19 cellular contexts compared by ENCODE assay signal in genomic region chrX:41097326-41097725, GRCh38.
"Had no signal": no experiment of that assay in that cellular context is flagged by ENCODE, and none has a peak within 500 bp of the region (broad histone marks: within the 10 kb centered on the region; RNA-seq: fewer than 3 reads in every experiment).

No MANE protein-coding gene starts in this region.

- H3K27ac ChIP-seq: body of pancreas, prostate gland, right lobe of liver, SJCRH30, spleen, tibial nerve, VCaP had no signal

- H3K36me3 ChIP-seq: prostate gland, right lobe of liver, SJCRH30, tibial nerve had no signal

- H3K4me3 ChIP-seq: body of pancreas, prostate gland, right lobe of liver, SJCRH30, spleen, tibial nerve had no signal

- H3K27me3 Mint-ChIP-seq: central memory CD8-positive, alpha-beta T cell; dendritic cell treated with granulocyte-macrophage colony-stimulating factor and Interleukin-4, amounts not matched to agents 40 ng/mL and 50 ng/mL, for 4 days; stimulated activated naive B cell treated with anti-CD40 and anti-IgM and Interleukin-4, amounts not matched to agents 10 μg/mL and 1 μg/mL and 100 μg/mL, for 72 hours had no signal

- DNase-seq: activated CD4-positive, alpha-beta T cell treated with anti-CD3 and anti-CD28 coated beads for 4 hours; activated T-cell treated with anti-CD3 and anti-CD28 coated beads, Interleukin-2, amount 50 U/mL, for 48 hours; body of pancreas; endodermal cell; hypothalamus; kidney glomerular epithelial cell; nucleus accumbens; right lobe of liver; SJCRH30; spleen; stimulated activated CD4-positive, alpha-beta T cell treated with anti-CD3 and anti-CD28 coated beads, Interleukin-2, amount 100 ng/mL, for 24 hours; stimulated activated naive B cell treated with anti-CD40 and anti-IgM and Interleukin-4, amounts not matched to agents 10 μg/mL and 1 μg/mL and 100 μg/mL, for 72 hours; T-helper 9 cell had no signal

- H3K4me3 Mint-ChIP-seq: central memory CD8-positive, alpha-beta T cell; dendritic cell treated with granulocyte-macrophage colony-stimulating factor and Interleukin-4, amounts not matched to agents 40 ng/mL and 50 ng/mL, for 4 days; endodermal cell; stimulated activated naive B cell treated with anti-CD40 and anti-IgM and Interleukin-4, amounts not matched to agents 10 μg/mL and 1 μg/mL and 100 μg/mL, for 72 hours had no signal

- H3K27ac Mint-ChIP-seq: dendritic cell treated with granulocyte-macrophage colony-stimulating factor and Interleukin-4, amounts not matched to agents 40 ng/mL and 50 ng/mL, for 4 days; stimulated activated naive B cell treated with anti-CD40 and anti-IgM and Interleukin-4, amounts not matched to agents 10 μg/mL and 1 μg/mL and 100 μg/mL, for 72 hours had no signal

- H3K4me1 ChIP-seq: prostate gland, SJCRH30 had no signal

- H3K9me3 Mint-ChIP-seq: central memory CD8-positive, alpha-beta T cell; dendritic cell treated with granulocyte-macrophage colony-stimulating factor and Interleukin-4, amounts not matched to agents 40 ng/mL and 50 ng/mL, for 4 days; stimulated activated naive B cell treated with anti-CD40 and anti-IgM and Interleukin-4, amounts not matched to agents 10 μg/mL and 1 μg/mL and 100 μg/mL, for 72 hours had no signal

- ATAC-seq: body of pancreas; esophagus mucosa; stimulated activated naive B cell treated with anti-CD40 and anti-IgM and Interleukin-4, amounts not matched to agents 10 μg/mL and 1 μg/mL and 100 μg/mL, for 72 hours had no signal

- H3K9me3 ChIP-seq: body of pancreas, prostate gland, right lobe of liver, SJCRH30, spleen, tibial nerve had no signal

- H3K27me3 ChIP-seq: body of pancreas, right lobe of liver, SJCRH30, spleen, tibial nerve had no signal
